In genomic region chr3:100260685-100261480, GRCh38 we compare ENCODE assay signal across 8 cellular contexts. TPM values are rescaled to one million over a fixed set of nuclear protein-coding genes. Genes with fewer than 3 reads are reported as not detected.
DNase-seq lines count a peak whose midpoint lies in the region; ATAC-seq and TF ChIP-seq lines count a peak whose summit lies in the region.

TBC1D23 (plus strand) TSS chr3:100260992; CDS start chr3:100261019, 27 bp downstream.

- no peaks in the 10 kb centered on the region for H3K27me3 Mint-ChIP-seq in osteocyte (ENCODE audit: unreplicated experiment)

- H3K4me1 Mint-ChIP-seq in osteocyte (ENCODE audit: unreplicated experiment), result peaks cover 57% of the 10 kb centered on the region

- intact Hi-C loops in head of caudate nucleus (cut with DNase I), result no loop called here

- peak within 1 kb of the TSS; percentile 74 for H3K27ac ChIP-seq in thymus (ENCODE audit: low read depth)

- under 1% methylated on average over 49 of the region's 49 CpGs for WGBS in thymus

- H3K4me3 Mint-ChIP-seq in osteocyte (ENCODE audit: unreplicated experiment), result peak within 1 kb of the TSS; percentile 88

- ATAC-seq in HG02763 (IDR thresholded peaks at IDR 0.05; ENCODE audit: unreplicated experiment), result peak; percentile 100

- DNase-seq in GM12865 (ENCODE audit: low read depth) (peak; percentile 99), NCI-H1417 (lab: John Stamatoyannopoulos, UW) (peak; percentile 94 to 98 (median 98)), SW 1271 (lab: John Stamatoyannopoulos, UW) (peak; percentile 99), head of caudate nucleus (peak; percentile 95 to 100 (median 99)), osteocyte (ENCODE audit: extremely low spot score, unreplicated experiment) (peak; percentile 99)
- peak; percentile 94 for DNase-seq in activated naive CD8-positive, alpha-beta T cell treated with anti-CD3 and anti-CD28 coated beads, Interleukin-2, amount 50 U/mL, for 16 hours (ENCODE audit: low read depth, low spot score)

- H3K36me3 Mint-ChIP-seq in osteocyte (ENCODE audit: unreplicated experiment), result no peaks in the 10 kb centered on the region

- TF ChIP-seq CTCF in GM12865 (IDR thresholded peaks at IDR 0.05; ENCODE audit: insufficient read depth, low read depth, low read length, missing control alignments) (no peak), osteocyte (IDR thresholded peaks at IDR 0.05) (peak; percentile 15)

- H3K4me1 ChIP-seq in thymus (ENCODE audit: control insufficient read depth, insufficient read depth, low read length), result peaks cover 10% of the 10 kb centered on the region

- peak within 1 kb of the TSS; percentile 87 for H3K4me3 ChIP-seq in GM12865 (ENCODE audit: low read depth, low read length)
- H3K4me3 ChIP-seq in thymus (ENCODE audit: low read length), result peak within 1 kb of the TSS; percentile 59

- no peaks in the 10 kb centered on the region for H3K9me3 Mint-ChIP-seq in osteocyte (ENCODE audit: unreplicated experiment)

- H3K36me3 ChIP-seq in thymus (ENCODE audit: control insufficient read depth, insufficient read depth), result no peaks in the 10 kb centered on the region

- H3K27me3 ChIP-seq in thymus (ENCODE audit: control insufficient read depth, insufficient read depth), result no peaks in the 10 kb centered on the region

- H3K27ac Mint-ChIP-seq in osteocyte (ENCODE audit: unreplicated experiment), result peak within 1 kb of the TSS; percentile 97

- no peaks in the 10 kb centered on the region for H3K9me3 ChIP-seq in thymus (ENCODE audit: control insufficient read depth)

RNA-seq across cellular contexts. Expression of gene TBC1D23, which starts in this region (rescaled TPM):
- total RNA-seq in osteocyte, result 35.3 and 38.9 TPM in 2 replicates
- polyA plus RNA-seq in thymus, result 39.6 TPM

Comparison
In these comparisons a context has a peak if more than half of its experiments do, and no peak if none do; other contexts are left out.
1. Peak in every context shown above with its lines: DNase-seq, ATAC-seq, H3K4me3 ChIP-seq and H3K27ac ChIP-seq.